8 cellular contexts compared by ENCODE assay signal in genomic region chr16:69106491-69107291, GRCh38. TPM values are rescaled to one million over a fixed set of nuclear protein-coding genes. Genes with fewer than 3 reads are reported as not detected.
DNase-seq lines count a peak whose midpoint lies in the region; ATAC-seq and TF ChIP-seq lines count a peak whose summit lies in the region.

No MANE protein-coding gene starts in this region.

- H3K9me3 ChIP-seq in HAP-1 (no peaks in the 10 kb centered on the region), left lung (no peaks in the 10 kb centered on the region), tibial nerve (no peaks in the 10 kb centered on the region)

- intact Hi-C loops in left lung (cut with DNase I): no loop called here

- in situ Hi-C loops in HAP-1 (cut with MboI; ENCODE audit: low sequenced_read_pairs): no loop called here

- DNase-seq in AG08396 (ENCODE audit: low spot score) (peak; percentile 48), HAP-1 (ENCODE audit: low spot score in 2 of 2) (peak in 1 of 2 experiments; percentile 33), astrocyte of the hippocampus (ENCODE audit: low read depth, low spot score) (peak; percentile 39), left lung (peak in 1 of 2 donors; percentile 71), tibial nerve (ENCODE audit: low spot score in 2 of 2) (no peak), T1000 (lab: John Stamatoyannopoulos, UW) (no peak), ureter (ENCODE audit: low spot score) (no peak)
- no peak for DNase-seq in stimulated activated CD4-positive, alpha-beta T cell treated with anti-CD3 and anti-CD28 coated beads, Interleukin-12 subunit alpha, Interleukin-12 subunit beta, amount 100 ng/mL, for 4 hours

- peak overlapping the region; percentile 13 to 33 for H3K27ac ChIP-seq in left lung
- no peak overlapping the region for H3K27ac ChIP-seq in tibial nerve

- no peak for TF ChIP-seq EP300 in tibial nerve (IDR thresholded peaks at IDR 0.05)

- WGBS in tibial nerve, 2 donors: 0 to 1% methylated on average over 21 to 26 of the region's 54 CpGs

- H3K36me3 ChIP-seq in HAP-1 (replicated peaks) (peaks cover 12% of the 10 kb centered on the region), left lung (peaks cover 0 to 22% of the 10 kb centered on the region in 2 donors), tibial nerve (peaks cover 0 to 27% (median 6%) of the 10 kb centered on the region in 3 donors)

- no peak for TF ChIP-seq POLR2A in tibial nerve (IDR thresholded peaks at IDR 0.05)

- H3K4me3 ChIP-seq in HAP-1 (peak overlapping the region; percentile 45), left lung (peak overlapping the region; percentile 37 to 45), tibial nerve (peak overlapping the region in 3 of 4 donors; percentile 25 to 57 (median 33))

- H3K27me3 ChIP-seq in HAP-1 (ENCODE audit: low read depth) (no peaks in the 10 kb centered on the region), left lung (peaks cover 0 to 49% of the 10 kb centered on the region in 2 donors), tibial nerve (peaks cover 0 to 27% of the 10 kb centered on the region in 2 donors)

- TF ChIP-seq CTCF in left lung (IDR thresholded peaks at IDR 0.05): no peak
- no peak for TF ChIP-seq CTCF in tibial nerve (IDR thresholded peaks at IDR 0.05)

- H3K4me1 ChIP-seq in HAP-1: peaks cover 4% of the 10 kb centered on the region
- peaks cover 11 to 27% of the 10 kb centered on the region in 2 donors for H3K4me1 ChIP-seq in left lung
- H3K4me1 ChIP-seq in tibial nerve: peaks cover 0 to 34% (median 23%) of the 10 kb centered on the region in 4 donors

- ATAC-seq in left lung: no peak

RNA-seq across cellular contexts. Expression of gene HAS3, which starts 1.2 kb away (rescaled TPM):
- total RNA-seq in left lung (10 to 100 TPM; 13.3 to 40.2 TPM), tibial nerve (1 to 10 TPM in 2 of 4 donors, under 1 TPM in 2; 0.42 to 7.1 (median 2.1) TPM), ureter (58.9 TPM)

RNA-seq across cellular contexts. Expression of gene CHTF8, which starts 25.7 kb away (rescaled TPM):
- total RNA-seq in left lung (10 to 100 TPM; 93.4 to 94.1 TPM), tibial nerve (10 to 100 TPM; 58.8 to 99.0 (median 76.5) TPM), ureter (133 TPM)

RNA-seq across cellular contexts. Expression of gene UTP4, which starts 25.8 kb away (rescaled TPM):
- total RNA-seq in left lung (10 to 100 TPM; 24.7 to 45.5 TPM), tibial nerve (10 to 100 TPM; 17.6 to 48.0 (median 24.1) TPM), ureter (47.4 TPM)

Comparison
In these comparisons a context has a peak if more than half of its experiments do, and no peak if none do; other contexts are left out.
1. DNase-seq: peak in AG08396 (single experiment) and astrocyte of the hippocampus (single experiment); none in tibial nerve (0 of 2), T1000 (single experiment), stimulated activated CD4-positive, alpha-beta T cell treated with anti-CD3 and anti-CD28 coated beads, Interleukin-12 subunit alpha, Interleukin-12 subunit beta, amount 100 ng/mL, for 4 hours (single experiment) and ureter (single experiment).
2. H3K27ac ChIP-seq: peak in left lung (2 of 2); none in tibial nerve (0 of 4).
3. Peak in every context shown above with its lines, with median percentiles within 50 percentile points of each other: H3K4me3 ChIP-seq.